8 cellular contexts compared by ENCODE assay signal in the genomic region with DNA sequence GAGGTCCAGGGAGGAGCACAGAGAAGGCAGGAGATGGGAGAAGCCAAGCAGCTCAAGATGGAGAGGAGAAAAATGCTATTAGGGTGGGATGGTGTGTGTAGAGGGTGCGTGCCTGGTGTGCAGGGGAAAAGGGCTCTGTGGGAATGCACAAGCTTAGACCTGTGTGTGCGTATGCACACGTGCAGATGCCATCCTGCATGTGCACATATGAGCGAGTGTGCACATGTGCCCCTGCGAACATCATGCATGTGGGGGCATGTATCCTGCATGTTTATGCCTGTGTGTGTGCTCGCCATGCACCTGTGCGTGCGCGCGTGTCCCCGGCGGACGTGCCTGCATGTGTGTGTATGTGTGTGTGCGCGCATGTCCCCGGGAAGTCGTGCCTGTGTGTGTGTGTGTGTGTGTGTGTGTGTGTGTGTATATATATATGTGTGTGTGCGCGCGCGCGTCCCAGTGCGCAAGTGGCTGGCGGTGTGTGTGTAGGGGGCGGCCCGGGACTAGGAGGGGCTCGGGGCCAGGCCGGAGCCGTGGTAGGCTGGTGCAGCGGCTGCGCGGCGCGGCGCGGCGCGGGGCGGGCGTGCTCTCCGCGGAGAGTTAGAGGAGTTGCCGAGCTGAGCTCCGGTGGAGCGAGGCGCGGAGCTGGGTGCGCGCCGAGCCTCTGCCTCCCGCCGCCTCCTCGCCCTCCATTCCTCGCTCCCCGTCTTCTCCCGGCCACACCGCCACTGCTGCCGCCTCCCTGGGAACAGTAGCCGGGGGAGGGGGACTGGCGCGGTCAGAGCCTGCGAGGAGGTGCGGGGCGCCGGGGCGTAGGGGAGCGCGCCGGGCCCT. TPM values are rescaled to one million over a fixed set of nuclear protein-coding genes. Genes with fewer than 3 reads are reported as not detected.
DNase-seq lines count a peak whose midpoint lies in the region; ATAC-seq, FAIRE-seq and TF ChIP-seq lines count a peak whose summit lies in the region.

Gene KCNJ12 (plus strand): TSS at position 601 of the 828 bp plus-strand sequence. CDS start 38,986 bp downstream, outside the sequence.

- DNase-seq in A673 (ENCODE audit: low spot score) (peak; percentile 48), HTR-8/SVneo (ENCODE audit: insufficient read length, low spot score) (peak; percentile 61), middle frontal gyrus (ENCODE audit: extremely low spot score, low spot score) (peak; percentile 8), vagina (ENCODE audit: extremely low spot score in 2 of 2) (no peak), NCI-H1436 treated with DMSO at 0.1 percent for 48 hours (lab: John Stamatoyannopoulos, UW) (no peak)
- DNase-seq in effector memory CD4-positive, alpha-beta T cell: no peak
- no peak for DNase-seq in central memory CD4-positive, alpha-beta T cell

- intact Hi-C loops in A673 (cut with micrococcal nuclease; ENCODE audit: unreplicated experiment): no loop called here
- intact Hi-C loops in vagina (cut with DNase I): no loop called here

- ATAC-seq in HG02623 (IDR thresholded peaks at IDR 0.05; ENCODE audit: unreplicated experiment): no peak

- TF ChIP-seq CTCF in A673 (conservative IDR thresholded peaks at IDR 0.05; ENCODE audit: low read depth, low read length): no peak
- TF ChIP-seq CTCF in vagina (IDR thresholded peaks at IDR 0.05): no peak

- CTCF ChIA-PET in A673 (lab: Charles Lee): no interaction called here

- peaks cover 20% of the 10 kb centered on the region for H3K4me1 ChIP-seq in A673 (ENCODE audit: insufficient read depth, low read length, poor library complexity, severe bottlenecking)
- peaks cover 11% of the 10 kb centered on the region for H3K4me1 ChIP-seq in effector memory CD4-positive, alpha-beta T cell (ENCODE audit: control insufficient read depth, insufficient read depth, low read length, poor library complexity, severe bottlenecking)
- H3K4me1 ChIP-seq in vagina: peaks cover 21% of the 10 kb centered on the region

- H3K27ac ChIP-seq in A673 (ENCODE audit: low read depth, low read length, poor library complexity, severe bottlenecking): no peak within 1 kb of the TSS
- H3K27ac ChIP-seq in effector memory CD4-positive, alpha-beta T cell (ENCODE audit: insufficient read depth, low read length, poor library complexity, severe bottlenecking): no peak within 1 kb of the TSS
- H3K27ac ChIP-seq in vagina: no peak within 1 kb of the TSS

- peaks cover 25% of the 10 kb centered on the region for H3K27me3 ChIP-seq in A673 (replicated peaks; ENCODE audit: insufficient read depth, low read depth, low read length, poor library complexity)
- no peaks in the 10 kb centered on the region for H3K27me3 ChIP-seq in effector memory CD4-positive, alpha-beta T cell (replicated peaks; ENCODE audit: control insufficient read depth, insufficient read depth, low read length, poor library complexity, severe bottlenecking)
- no peaks in the 10 kb centered on the region for H3K27me3 ChIP-seq in vagina

- no peak for TF ChIP-seq POLR2A in vagina (IDR thresholded peaks at IDR 0.05)

- no peaks in the 10 kb centered on the region for H3K36me3 ChIP-seq in A673 (ENCODE audit: insufficient read depth, low read length, poor library complexity, severe bottlenecking)
- no peaks in the 10 kb centered on the region for H3K36me3 ChIP-seq in effector memory CD4-positive, alpha-beta T cell (ENCODE audit: control insufficient read depth, insufficient read depth, low read length)
- H3K36me3 ChIP-seq in vagina: no peaks in the 10 kb centered on the region

- no TSS peak for BruUV-seq in A673 (replicated peaks; lab: Mats Ljungman, UMichigan)

- POLR2A ChIA-PET in A673 (lab: Charles Lee; ENCODE audit: low non-redundant PET): no interaction called here

- H3K9me3 ChIP-seq in A673 (ENCODE audit: low read depth, low read length, poor library complexity, severe bottlenecking) (no peaks in the 10 kb centered on the region), vagina (no peaks in the 10 kb centered on the region)
- no peaks in the 10 kb centered on the region for H3K9me3 ChIP-seq in effector memory CD4-positive, alpha-beta T cell (ENCODE audit: control insufficient read depth, low read length)

- peak; percentile 98 for FAIRE-seq in HTR-8/SVneo (lab: Jason Lieb, UNC)

- H3K4me3 ChIP-seq in A673 (ENCODE audit: low read depth, low read length, poor library complexity, severe bottlenecking) (peak within 1 kb of the TSS; percentile 48), vagina (peak within 1 kb of the TSS; percentile 40 to 54)
- H3K4me3 ChIP-seq in effector memory CD4-positive, alpha-beta T cell (ENCODE audit: insufficient read depth, low read depth, low read length, poor library complexity, severe bottlenecking): peak within 1 kb of the TSS; percentile 32

RNA-seq across cellular contexts. Expression of gene KCNJ12, which starts in this region (rescaled TPM):
- total RNA-seq in A673 (2021) (1.2 and 2.1 TPM in 2 replicates), vagina (2.2 TPM)

Comparison
In these comparisons a context has a peak if more than half of its experiments do, and no peak if none do; other contexts are left out.
1. DNase-seq: peak in A673 (single experiment), HTR-8/SVneo (single experiment) and middle frontal gyrus (single experiment); none in effector memory CD4-positive, alpha-beta T cell (0 of 3), vagina (0 of 2), central memory CD4-positive, alpha-beta T cell (single experiment) and NCI-H1436 treated with DMSO at 0.1 percent for 48 hours (single experiment).
2. Peak in every context shown above with its lines, with median percentiles within 50 percentile points of each other: H3K4me3 ChIP-seq.